ENCODE assay signal across 1 cellular context in the genomic region with DNA sequence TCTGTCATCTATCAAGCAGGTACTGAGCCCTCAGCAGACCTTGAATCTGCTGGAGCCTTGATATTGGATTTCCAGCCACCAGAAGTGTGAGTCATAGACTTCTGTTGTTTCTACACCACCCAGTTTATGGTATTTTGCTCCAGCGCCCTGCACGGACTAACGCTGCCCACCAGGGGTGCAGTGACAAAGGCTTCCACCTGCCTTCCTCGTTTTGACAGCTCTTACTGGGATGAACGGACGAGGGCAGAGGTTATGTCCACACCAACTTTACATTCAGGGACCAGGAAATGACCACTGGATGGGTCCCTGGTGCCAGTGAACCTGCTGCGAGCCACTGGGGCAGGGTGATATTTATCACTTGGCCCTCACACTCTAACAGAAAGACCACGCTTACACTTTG.
TF ChIP-seq lines count a peak whose summit lies in the region.

No MANE protein-coding gene starts in this region.

TF ChIP-seq in HepG2, 621 proteins besides CTCF, POLR2A, EP300 and RAD21 (continued from another document and continues in another):
- TF ChIP-seq, protein P1, sequence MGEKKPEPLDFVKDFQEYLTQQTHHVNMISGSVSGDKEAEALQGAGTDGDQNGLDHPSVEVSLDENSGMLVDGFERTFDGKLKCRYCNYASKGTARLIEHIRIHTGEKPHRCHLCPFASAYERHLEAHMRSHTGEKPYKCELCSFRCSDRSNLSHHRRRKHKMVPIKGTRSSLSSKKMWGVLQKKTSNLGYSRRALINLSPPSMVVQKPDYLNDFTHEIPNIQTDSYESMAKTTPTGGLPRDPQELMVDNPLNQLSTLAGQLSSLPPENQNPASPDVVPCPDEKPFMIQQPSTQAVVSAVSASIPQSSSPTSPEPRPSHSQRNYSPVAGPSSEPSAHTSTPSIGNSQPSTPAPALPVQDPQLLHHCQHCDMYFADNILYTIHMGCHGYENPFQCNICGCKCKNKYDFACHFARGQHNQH (CRISPR knock-in tag; IDR thresholded peaks at IDR 0.05): peak; percentile 90
- TF ChIP-seq SMAD1 (CRISPR knock-in tag; IDR thresholded peaks at IDR 0.05; ENCODE audit: borderline replicate concordance, low read depth) (peak; percentile 96; the same call in 1 of the 2 replicates), ZNF33B (CRISPR knock-in tag; IDR thresholded peaks at IDR 0.05) (no peak), ZNF766 (CRISPR knock-in tag; IDR thresholded peaks at IDR 0.05; ENCODE audit: borderline replicate concordance) (peak; percentile 83; the same call in 1 of the 2 replicates), NR2F1 (CRISPR knock-in tag; IDR thresholded peaks at IDR 0.05) (peak; percentile 99), ZNF792 (CRISPR knock-in tag; IDR thresholded peaks at IDR 0.05) (peak; percentile 88; the same call in 1 of the 2 replicates), HOXA3 (CRISPR knock-in tag; IDR thresholded peaks at IDR 0.05) (peak; percentile 88), ZSCAN12 (CRISPR knock-in tag; IDR thresholded peaks at IDR 0.05) (no peak), NKX3-1 (CRISPR knock-in tag; IDR thresholded peaks at IDR 0.05) (0 out of 2 replicates have a peak, but pooled peaks have one; percentile 47), ELF1 (CRISPR knock-in tag; IDR thresholded peaks at IDR 0.05) (peak; percentile 86), SRSF1 (optimal IDR thresholded peaks at IDR 0.05; ENCODE audit: low read depth, low read length) (no peak), ZNF484 (CRISPR knock-in tag; IDR thresholded peaks at IDR 0.05; ENCODE audit: borderline replicate concordance, low read depth) (no peak), ZNF674 (CRISPR knock-in tag; IDR thresholded peaks at IDR 0.05; ENCODE audit: low read depth) (no peak), ZNF775 (CRISPR knock-in tag; IDR thresholded peaks at IDR 0.05; ENCODE audit: borderline replicate concordance) (no peak), GTF3A (CRISPR knock-in tag; conservative IDR thresholded peaks at IDR 0.05) (no peak), ZNF256 (CRISPR knock-in tag; conservative IDR thresholded peaks at IDR 0.05) (no peak), ZMYM3 (CRISPR knock-in tag; IDR thresholded peaks at IDR 0.05) (peak; percentile 89), ZNF546 (CRISPR knock-in tag; conservative IDR thresholded peaks at IDR 0.05) (no peak), ZNF614 (CRISPR knock-in tag; IDR thresholded peaks at IDR 0.05; ENCODE audit: borderline replicate concordance) (peak; percentile 90; the same call in 1 of the 2 replicates), CC2D1A (CRISPR knock-in tag; IDR thresholded peaks at IDR 0.05) (no peak), ISL2 (CRISPR knock-in tag; IDR thresholded peaks at IDR 0.05) (peak; percentile 53; the same call in 1 of the 2 replicates), POLR2AphosphoS5 (IDR thresholded peaks at IDR 0.05; ENCODE audit: low read depth, low read length) (no peak), ZNF569 (CRISPR knock-in tag; IDR thresholded peaks at IDR 0.05; ENCODE audit: borderline replicate concordance) (no peak), ZNF572 (CRISPR knock-in tag; IDR thresholded peaks at IDR 0.05) (no peak), ZNF234 (CRISPR knock-in tag; conservative IDR thresholded peaks at IDR 0.05) (no peak), NFKBIZ (CRISPR knock-in tag; IDR thresholded peaks at IDR 0.05) (0 out of 2 replicates have a peak, but pooled peaks have one; percentile 57), ERF (CRISPR knock-in tag; IDR thresholded peaks at IDR 0.05) (peak; percentile 92), RBM22 (optimal IDR thresholded peaks at IDR 0.05; ENCODE audit: low read length) (no peak), GTF2F1 (IDR thresholded peaks at IDR 0.05; ENCODE audit: low read length) (no peak), MTA3 (CRISPR knock-in tag; IDR thresholded peaks at IDR 0.05) (no peak), SP5 (CRISPR knock-in tag; IDR thresholded peaks at IDR 0.05; ENCODE audit: borderline replicate concordance, low read depth) (peak; percentile 47; the same call in 1 of the 2 replicates), RARG (CRISPR knock-in tag; IDR thresholded peaks at IDR 0.05; ENCODE audit: low read depth) (no peak), RARA (CRISPR knock-in tag; IDR thresholded peaks at IDR 0.05) (peak; percentile 85), NFRKB (IDR thresholded peaks at IDR 0.05) (no peak), NCOA2 (CRISPR knock-in tag; IDR thresholded peaks at IDR 0.05) (0 out of 2 replicates have a peak, but pooled peaks have one; percentile 26), ZFX (CRISPR knock-in tag; IDR thresholded peaks at IDR 0.05; ENCODE audit: low read depth) (peak; percentile 55; the same call in 1 of the 2 replicates), ATM (IDR thresholded peaks at IDR 0.05; ENCODE audit: borderline replicate concordance) (no peak)
- TF ChIP-seq, protein P2, sequence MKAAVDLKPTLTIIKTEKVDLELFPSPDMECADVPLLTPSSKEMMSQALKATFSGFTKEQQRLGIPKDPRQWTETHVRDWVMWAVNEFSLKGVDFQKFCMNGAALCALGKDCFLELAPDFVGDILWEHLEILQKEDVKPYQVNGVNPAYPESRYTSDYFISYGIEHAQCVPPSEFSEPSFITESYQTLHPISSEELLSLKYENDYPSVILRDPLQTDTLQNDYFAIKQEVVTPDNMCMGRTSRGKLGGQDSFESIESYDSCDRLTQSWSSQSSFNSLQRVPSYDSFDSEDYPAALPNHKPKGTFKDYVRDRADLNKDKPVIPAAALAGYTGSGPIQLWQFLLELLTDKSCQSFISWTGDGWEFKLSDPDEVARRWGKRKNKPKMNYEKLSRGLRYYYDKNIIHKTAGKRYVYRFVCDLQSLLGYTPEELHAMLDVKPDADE (CRISPR knock-in tag; IDR thresholded peaks at IDR 0.05): no peak
- TF ChIP-seq, protein P3, sequence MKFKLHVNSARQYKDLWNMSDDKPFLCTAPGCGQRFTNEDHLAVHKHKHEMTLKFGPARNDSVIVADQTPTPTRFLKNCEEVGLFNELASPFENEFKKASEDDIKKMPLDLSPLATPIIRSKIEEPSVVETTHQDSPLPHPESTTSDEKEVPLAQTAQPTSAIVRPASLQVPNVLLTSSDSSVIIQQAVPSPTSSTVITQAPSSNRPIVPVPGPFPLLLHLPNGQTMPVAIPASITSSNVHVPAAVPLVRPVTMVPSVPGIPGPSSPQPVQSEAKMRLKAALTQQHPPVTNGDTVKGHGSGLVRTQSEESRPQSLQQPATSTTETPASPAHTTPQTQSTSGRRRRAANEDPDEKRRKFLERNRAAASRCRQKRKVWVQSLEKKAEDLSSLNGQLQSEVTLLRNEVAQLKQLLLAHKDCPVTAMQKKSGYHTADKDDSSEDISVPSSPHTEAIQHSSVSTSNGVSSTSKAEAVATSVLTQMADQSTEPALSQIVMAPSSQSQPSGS (CRISPR knock-in tag; IDR thresholded peaks at IDR 0.05): peak; percentile 80
- TF ChIP-seq, protein P4, sequence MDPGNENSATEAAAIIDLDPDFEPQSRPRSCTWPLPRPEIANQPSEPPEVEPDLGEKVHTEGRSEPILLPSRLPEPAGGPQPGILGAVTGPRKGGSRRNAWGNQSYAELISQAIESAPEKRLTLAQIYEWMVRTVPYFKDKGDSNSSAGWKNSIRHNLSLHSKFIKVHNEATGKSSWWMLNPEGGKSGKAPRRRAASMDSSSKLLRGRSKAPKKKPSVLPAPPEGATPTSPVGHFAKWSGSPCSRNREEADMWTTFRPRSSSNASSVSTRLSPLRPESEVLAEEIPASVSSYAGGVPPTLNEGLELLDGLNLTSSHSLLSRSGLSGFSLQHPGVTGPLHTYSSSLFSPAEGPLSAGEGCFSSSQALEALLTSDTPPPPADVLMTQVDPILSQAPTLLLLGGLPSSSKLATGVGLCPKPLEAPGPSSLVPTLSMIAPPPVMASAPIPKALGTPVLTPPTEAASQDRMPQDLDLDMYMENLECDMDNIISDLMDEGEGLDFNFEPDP (CRISPR knock-in tag; conservative IDR thresholded peaks at IDR 0.05): no peak
- TF ChIP-seq, protein P5, sequence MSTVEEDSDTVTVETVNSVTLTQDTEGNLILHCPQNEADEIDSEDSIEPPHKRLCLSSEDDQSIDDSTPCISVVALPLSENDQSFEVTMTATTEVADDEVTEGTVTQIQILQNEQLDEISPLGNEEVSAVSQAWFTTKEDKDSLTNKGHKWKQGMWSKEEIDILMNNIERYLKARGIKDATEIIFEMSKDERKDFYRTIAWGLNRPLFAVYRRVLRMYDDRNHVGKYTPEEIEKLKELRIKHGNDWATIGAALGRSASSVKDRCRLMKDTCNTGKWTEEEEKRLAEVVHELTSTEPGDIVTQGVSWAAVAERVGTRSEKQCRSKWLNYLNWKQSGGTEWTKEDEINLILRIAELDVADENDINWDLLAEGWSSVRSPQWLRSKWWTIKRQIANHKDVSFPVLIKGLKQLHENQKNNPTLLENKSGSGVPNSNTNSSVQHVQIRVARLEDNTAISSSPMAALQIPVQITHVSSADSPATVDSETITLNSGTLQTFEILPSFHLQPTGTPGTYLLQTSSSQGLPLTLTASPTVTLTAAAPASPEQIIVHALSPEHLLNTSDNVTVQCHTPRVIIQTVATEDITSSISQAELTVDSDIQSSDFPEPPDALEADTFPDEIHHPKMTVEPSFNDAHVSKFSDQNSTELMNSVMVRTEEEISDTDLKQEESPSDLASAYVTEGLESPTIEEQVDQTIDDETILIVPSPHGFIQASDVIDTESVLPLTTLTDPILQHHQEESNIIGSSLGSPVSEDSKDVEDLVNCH (CRISPR knock-in tag; IDR thresholded peaks at IDR 0.05): no peak
- TF ChIP-seq, protein P6, sequence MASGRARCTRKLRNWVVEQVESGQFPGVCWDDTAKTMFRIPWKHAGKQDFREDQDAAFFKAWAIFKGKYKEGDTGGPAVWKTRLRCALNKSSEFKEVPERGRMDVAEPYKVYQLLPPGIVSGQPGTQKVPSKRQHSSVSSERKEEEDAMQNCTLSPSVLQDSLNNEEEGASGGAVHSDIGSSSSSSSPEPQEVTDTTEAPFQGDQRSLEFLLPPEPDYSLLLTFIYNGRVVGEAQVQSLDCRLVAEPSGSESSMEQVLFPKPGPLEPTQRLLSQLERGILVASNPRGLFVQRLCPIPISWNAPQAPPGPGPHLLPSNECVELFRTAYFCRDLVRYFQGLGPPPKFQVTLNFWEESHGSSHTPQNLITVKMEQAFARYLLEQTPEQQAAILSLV (CRISPR knock-in tag; IDR thresholded peaks at IDR 0.05; ENCODE audit: borderline replicate concordance): no peak
- TF ChIP-seq, protein P7, sequence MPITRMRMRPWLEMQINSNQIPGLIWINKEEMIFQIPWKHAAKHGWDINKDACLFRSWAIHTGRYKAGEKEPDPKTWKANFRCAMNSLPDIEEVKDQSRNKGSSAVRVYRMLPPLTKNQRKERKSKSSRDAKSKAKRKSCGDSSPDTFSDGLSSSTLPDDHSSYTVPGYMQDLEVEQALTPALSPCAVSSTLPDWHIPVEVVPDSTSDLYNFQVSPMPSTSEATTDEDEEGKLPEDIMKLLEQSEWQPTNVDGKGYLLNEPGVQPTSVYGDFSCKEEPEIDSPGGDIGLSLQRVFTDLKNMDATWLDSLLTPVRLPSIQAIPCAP (CRISPR knock-in tag; IDR thresholded peaks at IDR 0.05; ENCODE audit: low read depth): no peak
- TF ChIP-seq, protein P8, sequence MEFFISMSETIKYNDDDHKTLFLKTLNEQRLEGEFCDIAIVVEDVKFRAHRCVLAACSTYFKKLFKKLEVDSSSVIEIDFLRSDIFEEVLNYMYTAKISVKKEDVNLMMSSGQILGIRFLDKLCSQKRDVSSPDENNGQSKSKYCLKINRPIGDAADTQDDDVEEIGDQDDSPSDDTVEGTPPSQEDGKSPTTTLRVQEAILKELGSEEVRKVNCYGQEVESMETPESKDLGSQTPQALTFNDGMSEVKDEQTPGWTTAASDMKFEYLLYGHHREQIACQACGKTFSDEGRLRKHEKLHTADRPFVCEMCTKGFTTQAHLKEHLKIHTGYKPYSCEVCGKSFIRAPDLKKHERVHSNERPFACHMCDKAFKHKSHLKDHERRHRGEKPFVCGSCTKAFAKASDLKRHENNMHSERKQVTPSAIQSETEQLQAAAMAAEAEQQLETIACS (CRISPR knock-in tag; IDR thresholded peaks at IDR 0.05): no peak
- TF ChIP-seq, protein P9, sequence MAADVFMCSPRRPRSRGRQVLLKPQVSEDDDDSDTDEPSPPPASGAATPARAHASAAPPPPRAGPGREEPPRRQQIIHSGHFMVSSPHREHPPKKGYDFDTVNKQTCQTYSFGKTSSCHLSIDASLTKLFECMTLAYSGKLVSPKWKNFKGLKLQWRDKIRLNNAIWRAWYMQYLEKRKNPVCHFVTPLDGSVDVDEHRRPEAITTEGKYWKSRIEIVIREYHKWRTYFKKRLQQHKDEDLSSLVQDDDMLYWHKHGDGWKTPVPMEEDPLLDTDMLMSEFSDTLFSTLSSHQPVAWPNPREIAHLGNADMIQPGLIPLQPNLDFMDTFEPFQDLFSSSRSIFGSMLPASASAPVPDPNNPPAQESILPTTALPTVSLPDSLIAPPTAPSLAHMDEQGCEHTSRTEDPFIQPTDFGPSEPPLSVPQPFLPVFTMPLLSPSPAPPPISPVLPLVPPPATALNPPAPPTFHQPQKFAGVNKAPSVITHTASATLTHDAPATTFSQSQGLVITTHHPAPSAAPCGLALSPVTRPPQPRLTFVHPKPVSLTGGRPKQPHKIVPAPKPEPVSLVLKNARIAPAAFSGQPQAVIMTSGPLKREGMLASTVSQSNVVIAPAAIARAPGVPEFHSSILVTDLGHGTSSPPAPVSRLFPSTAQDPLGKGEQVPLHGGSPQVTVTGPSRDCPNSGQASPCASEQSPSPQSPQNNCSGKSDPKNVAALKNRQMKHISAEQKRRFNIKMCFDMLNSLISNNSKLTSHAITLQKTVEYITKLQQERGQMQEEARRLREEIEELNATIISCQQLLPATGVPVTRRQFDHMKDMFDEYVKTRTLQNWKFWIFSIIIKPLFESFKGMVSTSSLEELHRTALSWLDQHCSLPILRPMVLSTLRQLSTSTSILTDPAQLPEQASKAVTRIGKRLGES (CRISPR knock-in tag; IDR thresholded peaks at IDR 0.05; ENCODE audit: borderline replicate concordance): no peak
- TF ChIP-seq, protein P10, sequence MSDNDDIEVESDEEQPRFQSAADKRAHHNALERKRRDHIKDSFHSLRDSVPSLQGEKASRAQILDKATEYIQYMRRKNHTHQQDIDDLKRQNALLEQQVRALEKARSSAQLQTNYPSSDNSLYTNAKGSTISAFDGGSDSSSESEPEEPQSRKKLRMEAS (IDR thresholded peaks at IDR 0.05): peak; percentile 93
- TF ChIP-seq, protein P11, sequence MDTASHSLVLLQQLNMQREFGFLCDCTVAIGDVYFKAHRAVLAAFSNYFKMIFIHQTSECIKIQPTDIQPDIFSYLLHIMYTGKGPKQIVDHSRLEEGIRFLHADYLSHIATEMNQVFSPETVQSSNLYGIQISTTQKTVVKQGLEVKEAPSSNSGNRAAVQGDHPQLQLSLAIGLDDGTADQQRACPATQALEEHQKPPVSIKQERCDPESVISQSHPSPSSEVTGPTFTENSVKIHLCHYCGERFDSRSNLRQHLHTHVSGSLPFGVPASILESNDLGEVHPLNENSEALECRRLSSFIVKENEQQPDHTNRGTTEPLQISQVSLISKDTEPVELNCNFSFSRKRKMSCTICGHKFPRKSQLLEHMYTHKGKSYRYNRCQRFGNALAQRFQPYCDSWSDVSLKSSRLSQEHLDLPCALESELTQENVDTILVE (CRISPR knock-in tag; IDR thresholded peaks at IDR 0.05): peak; percentile 62; the same call in 1 of the 2 replicates
